Comparison of ENCODE assay signal across 2 cellular contexts in the genomic region with DNA sequence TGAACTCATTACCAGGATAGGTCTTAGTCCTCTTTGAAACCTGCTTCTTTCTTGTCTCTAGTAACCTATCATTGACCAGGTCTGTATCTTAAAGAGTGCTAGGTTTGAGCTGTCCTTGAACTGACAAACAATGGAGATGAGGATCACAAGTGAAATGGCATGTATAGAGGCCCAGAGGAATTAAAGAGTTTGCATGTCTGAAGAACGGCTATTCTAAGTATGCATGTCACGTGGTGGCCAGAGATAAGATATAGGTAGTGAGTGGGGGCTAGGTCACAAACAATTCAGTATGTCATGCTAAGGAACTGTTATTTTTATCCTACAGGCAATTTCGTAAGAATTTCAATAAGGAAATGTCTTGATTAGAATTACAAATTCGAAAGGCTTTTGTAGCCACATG.
TF ChIP-seq lines count a peak whose summit lies in the region.

No MANE protein-coding gene starts in this region.

TF ChIP-seq in IMR-90, 13 proteins besides CTCF, POLR2A, EP300 and RAD21:
- TF ChIP-seq MAZ (IDR thresholded peaks at IDR 0.05; ENCODE audit: borderline replicate concordance, low read depth, low read length) (no peak), FOS (IDR thresholded peaks at IDR 0.05; ENCODE audit: low read depth, low read length) (no peak), CHD1 (IDR thresholded peaks at IDR 0.05; ENCODE audit: low read depth, low read length) (no peak), RFX5 (IDR thresholded peaks at IDR 0.05; ENCODE audit: low read depth, low read length) (no peak), MAFK (IDR thresholded peaks at IDR 0.05; ENCODE audit: low read depth, low read length) (no peak)
- TF ChIP-seq, protein P1, sequence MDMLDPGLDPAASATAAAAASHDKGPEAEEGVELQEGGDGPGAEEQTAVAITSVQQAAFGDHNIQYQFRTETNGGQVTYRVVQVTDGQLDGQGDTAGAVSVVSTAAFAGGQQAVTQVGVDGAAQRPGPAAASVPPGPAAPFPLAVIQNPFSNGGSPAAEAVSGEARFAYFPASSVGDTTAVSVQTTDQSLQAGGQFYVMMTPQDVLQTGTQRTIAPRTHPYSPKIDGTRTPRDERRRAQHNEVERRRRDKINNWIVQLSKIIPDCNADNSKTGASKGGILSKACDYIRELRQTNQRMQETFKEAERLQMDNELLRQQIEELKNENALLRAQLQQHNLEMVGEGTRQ (IDR thresholded peaks at IDR 0.05; ENCODE audit: low read depth, low read length), result 0 out of 2 replicates have a peak, but pooled peaks have one; percentile 9
- TF ChIP-seq, protein P2, sequence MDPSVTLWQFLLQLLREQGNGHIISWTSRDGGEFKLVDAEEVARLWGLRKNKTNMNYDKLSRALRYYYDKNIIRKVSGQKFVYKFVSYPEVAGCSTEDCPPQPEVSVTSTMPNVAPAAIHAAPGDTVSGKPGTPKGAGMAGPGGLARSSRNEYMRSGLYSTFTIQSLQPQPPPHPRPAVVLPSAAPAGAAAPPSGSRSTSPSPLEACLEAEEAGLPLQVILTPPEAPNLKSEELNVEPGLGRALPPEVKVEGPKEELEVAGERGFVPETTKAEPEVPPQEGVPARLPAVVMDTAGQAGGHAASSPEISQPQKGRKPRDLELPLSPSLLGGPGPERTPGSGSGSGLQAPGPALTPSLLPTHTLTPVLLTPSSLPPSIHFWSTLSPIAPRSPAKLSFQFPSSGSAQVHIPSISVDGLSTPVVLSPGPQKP (IDR thresholded peaks at IDR 0.05; ENCODE audit: borderline replicate concordance, low read depth, low read length), result no peak

TF ChIP-seq in K562, 482 proteins besides CTCF, POLR2A, EP300 and RAD21:
- TF ChIP-seq RAD51 (IDR thresholded peaks at IDR 0.05; ENCODE audit: borderline replicate concordance, low read depth) (peak; percentile 33; the same call in 1 of the 2 replicates), GTF2F1 (IDR thresholded peaks at IDR 0.05; ENCODE audit: low read depth, low read length) (no peak), BRF1 (IDR thresholded peaks at IDR 0.05; ENCODE audit: borderline replicate concordance, extremely low read depth, insufficient read length) (no peak), ZNF274 (IDR thresholded peaks at IDR 0.05; ENCODE audit: borderline replicate concordance, low read depth, low read length) (no peak), TFE3 (CRISPR knock-in tag; IDR thresholded peaks at IDR 0.05) (peak; percentile 56)
- TF ChIP-seq, protein P1 (CRISPR knock-in tag; IDR thresholded peaks at IDR 0.05), result peak; percentile 61
- TF ChIP-seq, protein P3, sequence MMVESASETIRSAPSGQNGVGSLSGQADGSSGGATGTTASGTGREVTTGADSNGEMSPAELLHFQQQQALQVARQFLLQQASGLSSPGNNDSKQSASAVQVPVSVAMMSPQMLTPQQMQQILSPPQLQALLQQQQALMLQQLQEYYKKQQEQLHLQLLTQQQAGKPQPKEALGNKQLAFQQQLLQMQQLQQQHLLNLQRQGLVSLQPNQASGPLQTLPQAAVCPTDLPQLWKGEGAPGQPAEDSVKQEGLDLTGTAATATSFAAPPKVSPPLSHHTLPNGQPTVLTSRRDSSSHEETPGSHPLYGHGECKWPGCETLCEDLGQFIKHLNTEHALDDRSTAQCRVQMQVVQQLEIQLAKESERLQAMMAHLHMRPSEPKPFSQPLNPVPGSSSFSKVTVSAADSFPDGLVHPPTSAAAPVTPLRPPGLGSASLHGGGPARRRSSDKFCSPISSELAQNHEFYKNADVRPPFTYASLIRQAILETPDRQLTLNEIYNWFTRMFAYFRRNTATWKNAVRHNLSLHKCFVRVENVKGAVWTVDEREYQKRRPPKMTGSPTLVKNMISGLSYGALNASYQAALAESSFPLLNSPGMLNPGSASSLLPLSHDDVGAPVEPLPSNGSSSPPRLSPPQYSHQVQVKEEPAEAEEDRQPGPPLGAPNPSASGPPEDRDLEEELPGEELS (CRISPR knock-in tag; IDR thresholded peaks at IDR 0.05; ENCODE audit: borderline replicate concordance), result no peak
